In genomic region chr16:50441758-50442157, GRCh38 we compare ENCODE assay signal across 16 cellular contexts.
DNase-seq lines count a peak whose midpoint lies in the region; ATAC-seq and TF ChIP-seq lines count a peak whose summit lies in the region.
"Had no signal": no experiment of that assay in that cellular context is flagged by ENCODE, and none has a peak within 500 bp of the region (broad histone marks: within the 10 kb centered on the region; RNA-seq: fewer than 3 reads in every experiment).

No MANE protein-coding gene starts in this region.

- H2BK15ac ChIP-seq in neuronal stem cell (ENCODE audit: low read length) = no peak overlapping the region

- no peak overlapping the region for H3K18ac ChIP-seq in neuronal stem cell (ENCODE audit: low read length)

- no peak overlapping the region for H3K27ac Mint-ChIP-seq in CD4-positive, alpha-beta memory T cell
- H3K27ac Mint-ChIP-seq in endothelial cell (ENCODE audit: unreplicated experiment) = no peak overlapping the region
- H3K27ac Mint-ChIP-seq: CD14-positive monocyte; CD8-positive, alpha-beta memory T cell had no signal

- no peaks in the 10 kb centered on the region for H3K79me2 ChIP-seq in DND-41 (ENCODE audit: insufficient read depth, low read length)

- H3K4ac ChIP-seq in neuronal stem cell (ENCODE audit: low read length) = no peak overlapping the region

- POLR2A ChIA-PET in HEK293 (lab: Yijun Ruan, JAX) = no interaction called here
- POLR2A ChIA-PET in CD4-positive, alpha-beta memory T cell (lab: Charles Lee; ENCODE audit: partially characterized antibody) = no interaction called here

- H3K4me3 Mint-ChIP-seq in activated T-cell treated with anti-CD3 and anti-CD28 coated beads, Interleukin-2, amount 50 U/mL, for 4 hours = no peak overlapping the region
- H3K4me3 Mint-ChIP-seq in CD4-positive, alpha-beta memory T cell = no peak overlapping the region
- no peak overlapping the region for H3K4me3 Mint-ChIP-seq in endothelial cell (ENCODE audit: unreplicated experiment)
- H3K4me3 Mint-ChIP-seq: CD14-positive monocyte; CD8-positive, alpha-beta memory T cell had no signal

- H3K9me3 Mint-ChIP-seq in activated T-cell treated with anti-CD3 and anti-CD28 coated beads, Interleukin-2, amount 50 U/mL, for 4 hours = peaks cover 20% of the 10 kb centered on the region
- peaks cover 0 to 42% (median 27%) of the 10 kb centered on the region in 8 donors for H3K9me3 Mint-ChIP-seq in CD4-positive, alpha-beta memory T cell
- H3K9me3 Mint-ChIP-seq in endothelial cell (ENCODE audit: unreplicated experiment) = peaks cover 17% of the 10 kb centered on the region

- no peak overlapping the region for H2BK5ac ChIP-seq in neuronal stem cell (ENCODE audit: low read length)

- H3K14ac ChIP-seq in neuronal stem cell (ENCODE audit: low read length) = no peak overlapping the region

- no peak overlapping the region for H3K27ac ChIP-seq in DND-41 (ENCODE audit: low read length)
- H3K27ac ChIP-seq in HEK293 (ENCODE audit: extremely low read depth, low read depth, low read length) = no peak overlapping the region
- H3K27ac ChIP-seq in neuronal stem cell (replicated peaks; ENCODE audit: low read length) = no peak overlapping the region
- no peak overlapping the region for H3K27ac ChIP-seq in CD4-positive, alpha-beta memory T cell (ENCODE audit: low read depth, low read length)
- H3K27ac ChIP-seq: A549, HL-60 had no signal

- H3K36me3 ChIP-seq in DND-41 (ENCODE audit: insufficient read depth, low read length) (no peaks in the 10 kb centered on the region), HEK293 (ENCODE audit: control insufficient read depth in 2 of 2, insufficient read depth in 1 of 2, low read length in 2 of 2) (no peaks in the 10 kb centered on the region), neuronal stem cell (replicated peaks in 1 of 2; ENCODE audit: control insufficient read depth in 2 of 2, insufficient read depth in 2 of 2, low read length in 2 of 2) (no peaks in the 10 kb centered on the region)
- no peaks in the 10 kb centered on the region for H3K36me3 ChIP-seq in CD4-positive, alpha-beta memory T cell (ENCODE audit: insufficient read depth, low read length)
- H3K36me3 ChIP-seq: BE2C had no signal

- H4K91ac ChIP-seq in neuronal stem cell (ENCODE audit: low read depth, low read length, poor library complexity) = no peak overlapping the region

- WGBS in neuronal stem cell (ENCODE audit: extremely low coverage in 2 of 2, insufficient read length in 2 of 2, insufficient replicate concordance in 1 of 2), 2 donors = no CpG with 5 or more reads among the region's 4 CpGs

- H3K27me3 ChIP-seq in DND-41 (ENCODE audit: insufficient read depth, low read length, poor library complexity) (no peaks in the 10 kb centered on the region), neuronal stem cell (ENCODE audit: control insufficient read depth in 3 of 3, insufficient read depth in 3 of 3, low read depth in 1 of 3, low read length in 3 of 3) (no peaks in the 10 kb centered on the region)
- no peaks in the 10 kb centered on the region for H3K27me3 ChIP-seq in CD4-positive, alpha-beta memory T cell (ENCODE audit: insufficient read depth, low read length)
- H3K27me3 ChIP-seq: BE2C had no signal

- no peak overlapping the region for H2AFZ ChIP-seq in DND-41 (ENCODE audit: low read depth, low read length)
- H2AFZ ChIP-seq in neuronal stem cell (ENCODE audit: low read length) = no peak overlapping the region

- H3K9ac ChIP-seq in DND-41 (ENCODE audit: low read depth, low read length) = no peak overlapping the region
- H3K9ac ChIP-seq in neuronal stem cell (ENCODE audit: low read depth, low read length, poor library complexity) = no peak overlapping the region

- CTCF ChIA-PET in HEK293 (lab: Yijun Ruan, JAX) = no interaction called here
- CTCF ChIA-PET in CD4-positive, alpha-beta memory T cell (lab: Charles Lee; ENCODE audit: partially characterized antibody) = interaction anchor here (1.1 kb wide), 1 partner anchor 364 kb away, joined by 3 read pairs; no protein-coding TSS in a partner anchor

- H3K4me1 ChIP-seq in DND-41 (ENCODE audit: insufficient read depth, low read length) = no peaks in the 10 kb centered on the region
- H3K4me1 ChIP-seq in HEK293 (ENCODE audit: control insufficient read depth, insufficient read depth, low read length) = no peaks in the 10 kb centered on the region
- peaks cover 0 to 14% of the 10 kb centered on the region in 2 donors for H3K4me1 ChIP-seq in neuronal stem cell (ENCODE audit: control insufficient read depth in 2 of 2, insufficient read depth in 1 of 2, low read depth in 1 of 2, low read length in 2 of 2)
- H3K4me1 ChIP-seq in CD4-positive, alpha-beta memory T cell (ENCODE audit: insufficient read depth, low read length) = no peaks in the 10 kb centered on the region
- H3K4me1 ChIP-seq: A549, BE2C, Caco-2 had no signal

- no peak overlapping the region for H2BK12ac ChIP-seq in neuronal stem cell (ENCODE audit: low read length)

- H2BK120ac ChIP-seq in neuronal stem cell (ENCODE audit: low read depth, low read length) = no peak overlapping the region

- intact Hi-C loops in CD4-positive, alpha-beta memory T cell (cut with micrococcal nuclease) = no loop called here

- H3K4me3 ChIP-seq in DND-41 (ENCODE audit: low read depth in 1 of 2, low read length in 2 of 2) (no peak overlapping the region), HEK293 (ENCODE audit: low read depth, low read length) (no peak overlapping the region), neuronal stem cell (ENCODE audit: low read length in 2 of 2) (no peak overlapping the region)
- no peak overlapping the region for H3K4me3 ChIP-seq in CD4-positive, alpha-beta memory T cell (ENCODE audit: low read length in 2 of 2)
- H3K4me3 ChIP-seq: A549 had no signal

- H3K4me2 ChIP-seq in DND-41 (ENCODE audit: insufficient read depth, low read length) (no peak overlapping the region), neuronal stem cell (ENCODE audit: insufficient read depth, low read length, poor library complexity, severe bottlenecking) (no peak overlapping the region)
- H3K4me2 ChIP-seq: A549 had no signal

- H3K23ac ChIP-seq in neuronal stem cell (ENCODE audit: low read depth, low read length, poor library complexity) = no peak overlapping the region

- no peaks in the 10 kb centered on the region for H4K20me1 ChIP-seq in DND-41 (ENCODE audit: insufficient read depth, low read length)

- H3K9me3 ChIP-seq in DND-41 (ENCODE audit: insufficient read depth, low read length, severe bottlenecking) (peaks cover 32% of the 10 kb centered on the region), HEK293 (ENCODE audit: control insufficient read depth, insufficient read depth, low read depth, low read length) (no peaks in the 10 kb centered on the region), neuronal stem cell (replicated peaks in 1 of 2; ENCODE audit: control insufficient read depth in 2 of 2, insufficient read depth in 1 of 2, low read depth in 1 of 2, low read length in 2 of 2) (peaks cover 13 to 30% of the 10 kb centered on the region in 2 donors)
- peaks cover 0 to 13% of the 10 kb centered on the region in 2 donors for H3K9me3 ChIP-seq in CD4-positive, alpha-beta memory T cell (ENCODE audit: control insufficient read depth in 1 of 2, low read length in 2 of 2)
- H3K9me3 ChIP-seq: BE2C had no signal

- DNase-seq in DND-41 = peak; percentile 10
- DNase-seq in OCI-M1 (lab: John Stamatoyannopoulos, UW) = peak; percentile 1
- DNase-seq in neuronal stem cell (ENCODE audit: low spot score) = no peak
- no peak for DNase-seq in activated T-cell treated with anti-CD3 and anti-CD28 coated beads, Interleukin-2, amount 50 U/mL, for 4 hours
- no peak for DNase-seq in CD4-positive, alpha-beta memory T cell
- no peak for DNase-seq in endothelial cell (ENCODE audit: low spot score)
- DNase-seq: BE2C; CD8-positive, alpha-beta memory T cell; DMS79 treated with DMSO at 0.1 percent for 48 hours; GDM1 had no signal

- TF ChIP-seq CTCF in DND-41 (IDR thresholded peaks at IDR 0.05; ENCODE audit: borderline replicate concordance, extremely low read depth, low read length, poor library complexity, severe bottlenecking) (no peak), HEK293 (tag by site-specific recombination; IDR thresholded peaks at IDR 0.05) (no peak), endothelial cell (IDR thresholded peaks at IDR 0.05; ENCODE audit: unreplicated experiment) (no peak)

- no peak overlapping the region for H2AK5ac ChIP-seq in neuronal stem cell (ENCODE audit: low read depth, low read length)

- H3K36me3 Mint-ChIP-seq in activated T-cell treated with anti-CD3 and anti-CD28 coated beads, Interleukin-2, amount 50 U/mL, for 4 hours (ENCODE audit: insufficient read depth) = no peaks in the 10 kb centered on the region
- peaks cover 4 to 21% of the 10 kb centered on the region in 2 donors for H3K36me3 Mint-ChIP-seq in CD4-positive, alpha-beta memory T cell
- H3K36me3 Mint-ChIP-seq in endothelial cell (ENCODE audit: low read depth, unreplicated experiment) = peaks cover 12% of the 10 kb centered on the region
- H3K36me3 Mint-ChIP-seq: CD14-positive monocyte had no signal

- no peaks in the 10 kb centered on the region for H3K79me1 ChIP-seq in neuronal stem cell (ENCODE audit: low read depth, low read length)

- ATAC-seq in DND-41 (ENCODE audit: insufficient read depth, low read depth) = no peak
- no peak for ATAC-seq in activated T-cell treated with anti-CD3 and anti-CD28 coated beads, Interleukin-2, amount 50 U/mL, for 4 hours
- ATAC-seq: A549, HCT116 had no signal

- H3K27me3 Mint-ChIP-seq in activated T-cell treated with anti-CD3 and anti-CD28 coated beads, Interleukin-2, amount 50 U/mL, for 4 hours (ENCODE audit: low read depth) = no peaks in the 10 kb centered on the region
- no peaks in the 10 kb centered on the region for H3K27me3 Mint-ChIP-seq in CD4-positive, alpha-beta memory T cell
- peaks cover 9% of the 10 kb centered on the region for H3K27me3 Mint-ChIP-seq in endothelial cell (ENCODE audit: unreplicated experiment)

- no peaks in the 10 kb centered on the region for H3K4me1 Mint-ChIP-seq in activated T-cell treated with anti-CD3 and anti-CD28 coated beads, Interleukin-2, amount 50 U/mL, for 4 hours (ENCODE audit: low read depth)
- no peaks in the 10 kb centered on the region for H3K4me1 Mint-ChIP-seq in CD4-positive, alpha-beta memory T cell
- H3K4me1 Mint-ChIP-seq in endothelial cell (ENCODE audit: unreplicated experiment) = no peaks in the 10 kb centered on the region
- H3K4me1 Mint-ChIP-seq: CD14-positive monocyte; CD8-positive, alpha-beta memory T cell had no signal

- H4K8ac ChIP-seq in neuronal stem cell (ENCODE audit: low read depth, low read length) = peak overlapping the region; percentile 32

TF ChIP-seq in HEK293, 187 proteins besides CTCF, POLR2A, EP300 and RAD21:
- TF ChIP-seq SETDB1 (IDR thresholded peaks at IDR 0.05; ENCODE audit: insufficient read length, low read length) = peak; percentile 92
- no peak for TF ChIP-seq IKZF3 (tag by site-specific recombination; IDR thresholded peaks at IDR 0.05)
- TF ChIP-seq ZNF184 (tag by site-specific recombination; IDR thresholded peaks at IDR 0.05) = no peak

Comparison
In these comparisons a context has a peak if more than half of its experiments do, and no peak if none do; other contexts are left out.
1. DNase-seq: peak in DND-41 (single experiment) and OCI-M1 (single experiment); none in neuronal stem cell (single experiment), activated T-cell treated with anti-CD3 and anti-CD28 coated beads, Interleukin-2, amount 50 U/mL, for 4 hours (single experiment), CD4-positive, alpha-beta memory T cell (0 of 5) and endothelial cell (single experiment).